Comparison of ENCODE assay signal across 8 cellular contexts in the genomic region with DNA sequence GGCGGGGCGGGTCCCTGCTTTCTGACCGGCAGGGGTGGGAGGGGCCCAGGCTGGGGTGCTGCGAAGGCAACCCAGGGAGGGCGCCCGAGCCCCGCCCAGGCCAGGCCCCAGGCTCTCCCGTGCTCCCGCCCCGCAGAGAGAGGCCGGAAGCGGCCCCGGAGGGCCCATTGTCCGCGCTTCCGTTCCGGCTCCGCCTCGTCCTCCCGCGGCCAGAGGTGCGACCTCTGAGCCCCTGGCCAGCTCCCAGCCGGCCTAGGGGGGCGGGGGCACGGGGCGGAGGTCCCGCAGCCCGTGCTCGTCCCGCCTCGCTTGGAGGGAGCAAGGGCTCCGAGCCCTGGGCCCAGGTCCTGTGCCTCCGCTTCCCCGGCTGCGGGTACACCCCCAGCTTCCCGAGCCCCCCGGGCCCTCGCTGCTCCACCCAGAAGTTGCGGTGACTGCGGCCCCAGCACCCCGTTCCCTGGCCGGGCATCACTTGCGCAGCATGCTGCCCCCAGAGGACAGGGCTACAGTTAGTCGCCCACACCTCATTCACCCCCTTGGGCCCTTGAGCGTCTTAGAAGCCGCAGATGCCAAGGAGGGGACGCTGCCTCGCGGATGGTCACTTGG. TPM values are rescaled to one million over a fixed set of nuclear protein-coding genes. Genes with fewer than 3 reads are reported as not detected.
A peak's percentile ranks its signal among the peaks of the same experiment; 100 is the strongest.
DNase-seq lines count a peak whose midpoint lies in the region; ATAC-seq and TF ChIP-seq lines count a peak whose summit lies in the region.

No MANE protein-coding gene starts in this region.

- H3K14ac ChIP-seq in mesenchymal stem cell (ENCODE audit: low read length in 2 of 2) = peak overlapping the region in 1 of 2 experiments; percentile 94

- H2BK5ac ChIP-seq in mesenchymal stem cell (ENCODE audit: low read depth, low read length, poor library complexity, severe bottlenecking) = peak overlapping the region; percentile 94

- no peaks in the 10 kb centered on the region for H3K9me3 ChIP-seq in effector memory CD4-positive, alpha-beta T cell (ENCODE audit: control insufficient read depth, low read length)
- H3K9me3 ChIP-seq in mesenchymal stem cell (ENCODE audit: control insufficient read depth, low read length) = no peaks in the 10 kb centered on the region

- H4K91ac ChIP-seq in mesenchymal stem cell (ENCODE audit: low read length) = peak overlapping the region; percentile 96

- no peaks in the 10 kb centered on the region for H3K27me3 ChIP-seq in effector memory CD4-positive, alpha-beta T cell (replicated peaks; ENCODE audit: control insufficient read depth, insufficient read depth, low read length, poor library complexity, severe bottlenecking)
- H3K27me3 ChIP-seq in mesenchymal stem cell (ENCODE audit: control insufficient read depth in 1 of 2, insufficient read depth in 1 of 2, low read length in 2 of 2) = no peaks in the 10 kb centered on the region

- H2BK12ac ChIP-seq in mesenchymal stem cell (ENCODE audit: low read length in 2 of 2) = peak overlapping the region; percentile 6 to 95

- no peak for TF ChIP-seq CTCF in AG04449 (IDR thresholded peaks at IDR 0.05; ENCODE audit: insufficient read depth, low read length, missing control alignments)

- peak overlapping the region; percentile 82 for H2BK15ac ChIP-seq in mesenchymal stem cell (ENCODE audit: low read depth, poor library complexity, severe bottlenecking)

- peak overlapping the region in 1 of 2 experiments; percentile 84 for H3K23ac ChIP-seq in mesenchymal stem cell (ENCODE audit: low read length in 2 of 2)

- H2BK120ac ChIP-seq in mesenchymal stem cell (ENCODE audit: low read depth, low read length) = peak overlapping the region; percentile 86

- peak overlapping the region; percentile 38 for H2AK5ac ChIP-seq in mesenchymal stem cell (ENCODE audit: low read length, severe bottlenecking)

- CTCF ChIA-PET in AG04449 (lab: Yijun Ruan, JAX) = interaction anchor here (0.6 to 4.9 kb wide), 14 partner anchors 14 to 307 kb away, joined by 3 to 59 read pairs (median 4); no protein-coding TSS in a partner anchor

- H4K8ac ChIP-seq in mesenchymal stem cell (ENCODE audit: low read length) = peak overlapping the region; percentile 82

- H3K18ac ChIP-seq in mesenchymal stem cell (ENCODE audit: low read depth in 1 of 2, low read length in 2 of 2) = peak overlapping the region; percentile 91 to 99

- H3K4me1 ChIP-seq in effector memory CD4-positive, alpha-beta T cell (ENCODE audit: control insufficient read depth, insufficient read depth, low read length, poor library complexity, severe bottlenecking) = peaks cover 10% of the 10 kb centered on the region
- peaks cover 47% of the 10 kb centered on the region for H3K4me1 ChIP-seq in mesenchymal stem cell (ENCODE audit: control insufficient read depth, insufficient read depth, low read depth, low read length)

- no peaks in the 10 kb centered on the region for H3K79me1 ChIP-seq in mesenchymal stem cell (replicated peaks; ENCODE audit: low read length, poor library complexity, severe bottlenecking)

- H3K9ac ChIP-seq in mesenchymal stem cell (ENCODE audit: low read length) = peak overlapping the region; percentile 89

- H3K4ac ChIP-seq in mesenchymal stem cell (ENCODE audit: low read depth in 1 of 2, low read length in 2 of 2) = peak overlapping the region; percentile 75 to 98

- DNase-seq in AG04449 (ENCODE audit: low read depth, low spot score) = no peak
- DNase-seq in NCI-H1694 treated with DMSO at 0.1 percent for 48 hours (lab: John Stamatoyannopoulos, UW) = peak; percentile 81
- peak; percentile 35 to 52 for DNase-seq in activated CD4-positive, alpha-beta T cell treated with anti-CD3 and anti-CD28 coated beads, Interleukin-2, amount 50 U/mL, for 24 hours (ENCODE audit: low read depth in 1 of 2, low spot score in 1 of 2)
- peak; percentile 26 to 46 (median 30) for DNase-seq in effector memory CD4-positive, alpha-beta T cell
- peak; percentile 80 for DNase-seq in mesenchymal stem cell
- DNase-seq in stimulated activated CD8-positive, alpha-beta memory T cell treated with anti-CD3 and anti-CD28 coated beads, Interleukin-4, amount 100 ng/mL, for 48 hours = peak; percentile 87

- peak; percentile 96 for ATAC-seq in GM18498 (IDR thresholded peaks at IDR 0.05; ENCODE audit: unreplicated experiment)
- peak; percentile 90 for ATAC-seq in HG02852 (IDR thresholded peaks at IDR 0.05; ENCODE audit: unreplicated experiment)

- H3K4me2 ChIP-seq in mesenchymal stem cell (ENCODE audit: low read length, poor library complexity, severe bottlenecking) = peak overlapping the region; percentile 84

- POLR2A ChIA-PET in AG04449 (lab: Yijun Ruan, JAX) = interaction anchor here (0.7 to 1.5 kb wide), 3 partner anchors 18 to 137 kb away, joined by 3 to 5 read pairs (median 3); no protein-coding TSS in a partner anchor

- H3K4me3 ChIP-seq in AG04449 (ENCODE audit: low read depth, low read length) = peak overlapping the region; percentile 50
- peak overlapping the region; percentile 66 for H3K4me3 ChIP-seq in effector memory CD4-positive, alpha-beta T cell (ENCODE audit: insufficient read depth, low read depth, low read length, poor library complexity, severe bottlenecking)
- H3K4me3 ChIP-seq in mesenchymal stem cell (ENCODE audit: insufficient read depth in 1 of 2, low read depth in 1 of 2, low read length in 2 of 2) = peak overlapping the region; percentile 52 to 72

- H3K36me3 ChIP-seq in effector memory CD4-positive, alpha-beta T cell (ENCODE audit: control insufficient read depth, insufficient read depth, low read length) = no peaks in the 10 kb centered on the region
- no peaks in the 10 kb centered on the region for H3K36me3 ChIP-seq in mesenchymal stem cell (ENCODE audit: control insufficient read depth in 1 of 2, insufficient read depth in 2 of 2, low read depth in 1 of 2, low read length in 2 of 2)

- H2AFZ ChIP-seq in mesenchymal stem cell (ENCODE audit: low read depth, low read length) = peak overlapping the region; percentile 80

- WGBS in mesenchymal stem cell = under 1% methylated on average over 49 of the region's 49 CpGs

- H3K27ac ChIP-seq in effector memory CD4-positive, alpha-beta T cell (ENCODE audit: insufficient read depth, low read length, poor library complexity, severe bottlenecking) = no peak overlapping the region
- H3K27ac ChIP-seq in mesenchymal stem cell (ENCODE audit: low read length, poor library complexity, severe bottlenecking) = peak overlapping the region; percentile 96

RNA-seq across cellular contexts. Expression of gene PLXND1, which starts 20.4 kb away (rescaled TPM):
- 288 TPM for polyA plus RNA-seq in mesenchymal stem cell (2013, experiment 1 of 2)
- polyA plus RNA-seq in mesenchymal stem cell (2013, experiment 2 of 2) = 288 TPM
